In genomic region chr22:32202539-32203180, GRCh38 we compare ENCODE assay signal across 9 cellular contexts. TPM values are rescaled to one million over a fixed set of nuclear protein-coding genes. Genes with fewer than 3 reads are reported as not detected.
DNase-seq lines count a peak whose midpoint lies in the region; ATAC-seq, FAIRE-seq and TF ChIP-seq lines count a peak whose summit lies in the region.
"Had no signal": no experiment of that assay in that cellular context is flagged by ENCODE, and none has a peak within 500 bp of the region (broad histone marks: within the 10 kb centered on the region; RNA-seq: fewer than 3 reads in every experiment).

No MANE protein-coding gene starts in this region.

- POLR2A ChIA-PET in activated naive CD8-positive, alpha-beta T cell treated with anti-CD3 and anti-CD28 coated beads, Interleukin-2, amount 10 ng/mL, durations not matched to agents 7 days and 5 days (lab: Charles Lee) = no interaction called here

- no peak for FAIRE-seq in H54 (lab: Jason Lieb, UNC)

- ATAC-seq in CD4-positive, CD25-positive, alpha-beta regulatory T cell (ENCODE audit: low read depth in 2 of 2) = no peak
- peak; percentile 46 for ATAC-seq in activated naive CD8-positive, alpha-beta T cell treated with anti-CD3 and anti-CD28 coated beads, Interleukin-2, amount 10 ng/mL, durations not matched to agents 7 days and 5 days (ENCODE audit: low read depth)
- ATAC-seq in HG02763 (IDR thresholded peaks at IDR 0.05; ENCODE audit: unreplicated experiment) = no peak
- no peak for ATAC-seq in GM19467 (IDR thresholded peaks at IDR 0.05; ENCODE audit: unreplicated experiment)

- H3K4me3 ChIP-seq in CD4-positive, CD25-positive, alpha-beta regulatory T cell (ENCODE audit: low read depth, low read length) = no peak overlapping the region
- peak overlapping the region in 1 of 2 donors; percentile 38 for H3K4me3 ChIP-seq in right atrium auricular region
- H3K4me3 ChIP-seq in skeletal muscle tissue (ENCODE audit: low read length in 3 of 3) = peak overlapping the region in 2 of 3 donors; percentile 14 to 22
- H3K4me3 ChIP-seq: SJSA1 had no signal

- peak in 2 of 3 donors; percentile 32 to 56 for DNase-seq in CD4-positive, CD25-positive, alpha-beta regulatory T cell
- DNase-seq in H54 (ENCODE audit: insufficient read length, low spot score) (peak; percentile 20), NCI-H748 (lab: John Stamatoyannopoulos, UW; ENCODE audit: unreplicated experiment) (peak; percentile 65), right atrium auricular region (ENCODE audit: low spot score) (no peak)
- DNase-seq in activated naive CD8-positive, alpha-beta T cell treated with anti-CD3 and anti-CD28 coated beads, Interleukin-2, amount 10 ng/mL, durations not matched to agents 7 days and 5 days = peak; percentile 46

- H3K4me3 Mint-ChIP-seq in CD4-positive, CD25-positive, alpha-beta regulatory T cell = peak overlapping the region; percentile 12 to 94 (median 74)
- H3K4me3 Mint-ChIP-seq in activated naive CD8-positive, alpha-beta T cell treated with anti-CD3 and anti-CD28 coated beads, Interleukin-2, amount 10 ng/mL, durations not matched to agents 7 days and 5 days = peak overlapping the region; percentile 59

- no peaks in the 10 kb centered on the region for H3K36me3 ChIP-seq in CD4-positive, CD25-positive, alpha-beta regulatory T cell (ENCODE audit: control insufficient read depth, insufficient read depth, low read length)
- H3K36me3 ChIP-seq in right atrium auricular region = no peaks in the 10 kb centered on the region
- H3K36me3 ChIP-seq in skeletal muscle tissue (ENCODE audit: control insufficient read depth in 3 of 3, insufficient read depth in 3 of 3, low read length in 3 of 3) = no peaks in the 10 kb centered on the region
- H3K36me3 ChIP-seq: SJSA1 had no signal

- no peaks in the 10 kb centered on the region for H3K9me3 Mint-ChIP-seq in CD4-positive, CD25-positive, alpha-beta regulatory T cell
- no peaks in the 10 kb centered on the region for H3K9me3 Mint-ChIP-seq in activated naive CD8-positive, alpha-beta T cell treated with anti-CD3 and anti-CD28 coated beads, Interleukin-2, amount 10 ng/mL, durations not matched to agents 7 days and 5 days

- peaks cover 0 to 75% (median 23%) of the 10 kb centered on the region in 4 donors for H3K4me1 Mint-ChIP-seq in CD4-positive, CD25-positive, alpha-beta regulatory T cell
- peaks cover 21% of the 10 kb centered on the region for H3K4me1 Mint-ChIP-seq in activated naive CD8-positive, alpha-beta T cell treated with anti-CD3 and anti-CD28 coated beads, Interleukin-2, amount 10 ng/mL, durations not matched to agents 7 days and 5 days

- H3K4me1 ChIP-seq in CD4-positive, CD25-positive, alpha-beta regulatory T cell (ENCODE audit: control insufficient read depth, insufficient read depth, low read length, poor library complexity, severe bottlenecking) = peaks cover 42% of the 10 kb centered on the region
- H3K4me1 ChIP-seq in right atrium auricular region (peaks cover 0 to 16% of the 10 kb centered on the region in 2 donors), skeletal muscle tissue (ENCODE audit: control insufficient read depth in 3 of 3, insufficient read depth in 3 of 3, low read length in 3 of 3) (peaks cover 5 to 11% (median 8%) of the 10 kb centered on the region in 3 donors)
- H3K4me1 ChIP-seq: SJSA1 had no signal

- no peaks in the 10 kb centered on the region for H3K27me3 ChIP-seq in CD4-positive, CD25-positive, alpha-beta regulatory T cell (ENCODE audit: control insufficient read depth, insufficient read depth, low read length)
- no peaks in the 10 kb centered on the region for H3K27me3 ChIP-seq in right atrium auricular region
- H3K27me3 ChIP-seq in skeletal muscle tissue (ENCODE audit: control insufficient read depth in 3 of 3, insufficient read depth in 3 of 3, low read length in 3 of 3) = peaks cover 30 to 42% (median 34%) of the 10 kb centered on the region in 3 donors

- no peak for TF ChIP-seq POLR2A in H54 (IDR thresholded peaks at IDR 0.05; ENCODE audit: low read depth, low read length)

- H3K27ac Mint-ChIP-seq in CD4-positive, CD25-positive, alpha-beta regulatory T cell = peak overlapping the region in 1 of 3 donors; percentile 55
- no peak overlapping the region for H3K27ac Mint-ChIP-seq in activated naive CD8-positive, alpha-beta T cell treated with anti-CD3 and anti-CD28 coated beads, Interleukin-2, amount 10 ng/mL, durations not matched to agents 7 days and 5 days

- peaks cover 34% of the 10 kb centered on the region for H3K27me3 Mint-ChIP-seq in CD4-positive, CD25-positive, alpha-beta regulatory T cell
- peaks cover 29% of the 10 kb centered on the region for H3K27me3 Mint-ChIP-seq in activated naive CD8-positive, alpha-beta T cell treated with anti-CD3 and anti-CD28 coated beads, Interleukin-2, amount 10 ng/mL, durations not matched to agents 7 days and 5 days

- no peak overlapping the region for H3K27ac ChIP-seq in CD4-positive, CD25-positive, alpha-beta regulatory T cell (ENCODE audit: insufficient read depth, low read length, poor library complexity, severe bottlenecking)
- H3K27ac ChIP-seq in right atrium auricular region (no peak overlapping the region), skeletal muscle tissue (ENCODE audit: low read depth, low read length) (no peak overlapping the region)
- H3K27ac ChIP-seq: SJSA1 had no signal

- H3K9ac ChIP-seq in skeletal muscle tissue (ENCODE audit: low read depth in 1 of 3, low read length in 3 of 3) = no peak overlapping the region

- H3K9me3 ChIP-seq in CD4-positive, CD25-positive, alpha-beta regulatory T cell (ENCODE audit: control insufficient read depth in 2 of 2, low read length in 2 of 2) = no peaks in the 10 kb centered on the region
- H3K9me3 ChIP-seq in right atrium auricular region = no peaks in the 10 kb centered on the region
- H3K9me3 ChIP-seq in skeletal muscle tissue (ENCODE audit: control insufficient read depth in 3 of 3, low read length in 3 of 3) = no peaks in the 10 kb centered on the region
- H3K9me3 ChIP-seq: SJSA1 had no signal

- peak; percentile 14 to 59 for TF ChIP-seq CTCF in right atrium auricular region (IDR thresholded peaks at IDR 0.05)

- H3K36me3 Mint-ChIP-seq in CD4-positive, CD25-positive, alpha-beta regulatory T cell = no peaks in the 10 kb centered on the region
- H3K36me3 Mint-ChIP-seq in activated naive CD8-positive, alpha-beta T cell treated with anti-CD3 and anti-CD28 coated beads, Interleukin-2, amount 10 ng/mL, durations not matched to agents 7 days and 5 days = no peaks in the 10 kb centered on the region

RNA-seq across cellular contexts. Expression of gene RFPL2, which starts 2.2 kb away (rescaled TPM):
- total RNA-seq in CD4-positive, CD25-positive, alpha-beta regulatory T cell = 1.5 TPM
- polyA plus RNA-seq in CD4-positive, CD25-positive, alpha-beta regulatory T cell = 1 to 10 TPM in 1 of 4 donors, under 1 TPM in 3; 0.27 to 2.6 (median 0.34) TPM
- total RNA-seq in activated naive CD8-positive, alpha-beta T cell treated with anti-CD3 and anti-CD28 coated beads, Interleukin-2, amount 10 ng/mL, durations not matched to agents 7 days and 5 days = not detected
- total RNA-seq in right atrium auricular region = not detected
- not detected for total RNA-seq in skeletal muscle tissue
- total RNA-seq: SJSA1 had no signal

RNA-seq across cellular contexts. Expression of gene C22orf42, which starts 43.6 kb away (rescaled TPM):
- total RNA-seq in CD4-positive, CD25-positive, alpha-beta regulatory T cell = not detected
- polyA plus RNA-seq in CD4-positive, CD25-positive, alpha-beta regulatory T cell = not detected
- total RNA-seq in activated naive CD8-positive, alpha-beta T cell treated with anti-CD3 and anti-CD28 coated beads, Interleukin-2, amount 10 ng/mL, durations not matched to agents 7 days and 5 days = not detected
- total RNA-seq in right atrium auricular region (not detected), skeletal muscle tissue (not detected)
- total RNA-seq: SJSA1 had no signal

RNA-seq across cellular contexts. Expression of gene SLC5A4, which starts 52.5 kb away (rescaled TPM):
- total RNA-seq in CD4-positive, CD25-positive, alpha-beta regulatory T cell = not detected
- not detected for polyA plus RNA-seq in CD4-positive, CD25-positive, alpha-beta regulatory T cell
- total RNA-seq in activated naive CD8-positive, alpha-beta T cell treated with anti-CD3 and anti-CD28 coated beads, Interleukin-2, amount 10 ng/mL, durations not matched to agents 7 days and 5 days = not detected
- total RNA-seq in right atrium auricular region = under 1 TPM in 1 of 2 donors, not detected in 1; 0.35 TPM
- 1.0 TPM for total RNA-seq in skeletal muscle tissue
- total RNA-seq: SJSA1 had no signal
